19 cellular contexts compared by ENCODE assay signal in genomic region chr12:62078020-62078419, GRCh38.
"Had no signal": no experiment of that assay in that cellular context is flagged by ENCODE, and none has a peak within 500 bp of the region (broad histone marks: within the 10 kb centered on the region; RNA-seq: fewer than 3 reads in every experiment).

No MANE protein-coding gene starts in this region.

- H3K4me3 ChIP-seq: spleen had no signal

- H3K27me3 ChIP-seq: spleen had no signal

- ATAC-seq: activated CD8-positive, alpha-beta T cell treated with anti-CD3 and anti-CD28 coated beads for 36 hours; esophagus mucosa; left cardiac atrium; left ventricle myocardium superior; right cardiac atrium had no signal

- H2AFZ ChIP-seq: parathyroid adenoma had no signal

- H3K9me3 ChIP-seq: spleen had no signal

- H3K36me3 ChIP-seq: spleen had no signal

- H3K27ac ChIP-seq: parathyroid adenoma, spleen had no signal

- DNase-seq: activated CD4-positive, alpha-beta T cell treated with anti-CD3 and anti-CD28 coated beads, Interleukin-2, amount 50 U/mL, for 1 hour; activated CD8-positive, alpha-beta T cell treated with anti-CD3 and anti-CD28 coated beads for 36 hours; activated T-cell treated with anti-CD3 and anti-CD28 coated beads, Interleukin-2, amount 50 U/mL, for 48 hours; anterior cingulate cortex; cortex of kidney; foreskin fibroblast; head of caudate nucleus; hypothalamus; left cardiac atrium; left ventricle myocardium superior; nucleus accumbens; right cardiac atrium; spleen; stimulated activated naive CD4-positive, alpha-beta T cell; T-helper 2 cell had no signal

- FAIRE-seq: keratinocyte, urothelium cell line had no signal

- H3K9ac ChIP-seq: parathyroid adenoma had no signal

- H3K4me1 ChIP-seq: parathyroid adenoma had no signal

- H3K79me2 ChIP-seq: parathyroid adenoma had no signal
